Comparison of ENCODE assay signal across 1 cellular context in the genomic region with DNA sequence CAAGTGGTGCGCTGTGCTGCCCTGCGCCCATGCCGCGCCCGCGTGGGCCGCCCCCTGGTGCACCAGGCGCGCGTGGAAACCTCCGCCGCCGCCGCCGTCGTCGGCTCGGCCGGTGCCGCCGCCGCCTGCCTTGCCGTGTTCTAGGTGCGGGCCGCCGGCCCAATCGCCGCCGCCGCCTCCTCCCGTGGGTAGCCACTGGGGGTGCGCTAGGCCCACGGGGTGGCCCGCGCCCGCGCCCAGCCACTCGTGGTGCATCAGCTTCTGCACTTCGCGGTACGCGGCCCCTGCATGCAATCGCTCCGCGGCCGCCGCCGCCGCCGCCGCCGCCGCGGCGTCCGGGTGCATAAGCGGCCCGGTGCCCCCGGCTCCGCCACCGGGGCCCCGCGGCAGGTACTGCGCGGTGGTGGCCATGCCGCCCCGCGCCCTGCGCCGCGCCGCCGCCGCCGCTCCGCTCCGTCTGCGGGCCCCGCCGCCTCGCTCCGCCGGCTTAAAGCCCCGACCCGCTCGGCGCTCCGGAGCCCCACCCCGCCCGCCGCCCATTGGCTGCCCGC.
TF ChIP-seq lines count a peak whose summit lies in the region.

TSS of gene POU3F1 (minus strand) at position 461 of the 551 bp plus-strand sequence. CDS start at position 411, 50 bp downstream.

TF ChIP-seq in H1, 55 proteins besides CTCF, POLR2A, EP300 and RAD21:
- TF ChIP-seq TAF1 (IDR thresholded peaks at IDR 0.05; ENCODE audit: low read depth, low read length): 0 out of 2 replicates have a peak, but pooled peaks have one; percentile 28
- TF ChIP-seq GTF2F1 (IDR thresholded peaks at IDR 0.05; ENCODE audit: borderline replicate concordance, low read depth, low read length): no peak
- TF ChIP-seq TBP (IDR thresholded peaks at IDR 0.05; ENCODE audit: low read depth, low read length): peak; percentile 26; the same call in 1 of the 2 replicates
TF ChIP-seq in H1: peak in this region for 2.
